ENCODE assay signal across 8 cellular contexts in the genomic region with DNA sequence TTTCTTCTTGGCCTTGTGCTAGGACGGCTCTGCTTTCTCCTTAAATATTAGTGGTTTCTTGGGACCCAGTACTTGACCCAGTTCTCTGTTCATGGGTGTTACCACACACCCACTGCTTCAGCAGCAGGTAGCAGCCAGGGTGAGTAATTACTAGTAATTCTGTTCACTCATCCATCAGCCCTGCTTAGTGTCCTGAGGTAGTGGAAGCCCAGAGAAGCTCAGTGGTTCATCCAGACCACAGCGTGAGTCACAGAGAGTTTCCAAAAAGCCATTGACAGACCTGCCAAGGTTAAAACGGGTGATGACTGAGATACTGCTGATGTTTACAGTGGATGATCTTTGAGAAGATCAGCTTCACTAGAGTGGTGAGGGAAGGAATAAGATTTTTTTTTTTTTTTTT. TPM values are rescaled to one million over a fixed set of nuclear protein-coding genes. Genes with fewer than 3 reads are reported as not detected.
DNase-seq lines count a peak whose midpoint lies in the region; ATAC-seq, FAIRE-seq and TF ChIP-seq lines count a peak whose summit lies in the region.

No MANE protein-coding gene starts in this region.

- no peak overlapping the region for H3K4me3 Mint-ChIP-seq in CD14-positive monocyte

- DNase-seq in GM13976 (ENCODE audit: low spot score): peak; percentile 35
- peak; percentile 22 for DNase-seq in T-helper 9 cell
- DNase-seq in foreskin keratinocyte: peak; percentile 87 to 94
- no peak for DNase-seq in CD14-positive monocyte (ENCODE audit: low spot score)
- DNase-seq in Right ventricle myocardium superior: no peak
- DNase-seq in SKM-1 (lab: John Stamatoyannopoulos, UW; ENCODE audit: unreplicated experiment): no peak
- DNase-seq in GM12891 (ENCODE audit: insufficient read length, low spot score): no peak

- H3K4me1 Mint-ChIP-seq in CD14-positive monocyte: peaks cover 20% of the 10 kb centered on the region

- no peak overlapping the region for H3K27ac ChIP-seq in foreskin keratinocyte

- no peak overlapping the region for H3K27ac Mint-ChIP-seq in CD14-positive monocyte

- no peak for TF ChIP-seq POLR2A in GM12891 (IDR thresholded peaks at IDR 0.05; ENCODE audit: low read depth, low read length)

- intact Hi-C loops in CD14-positive monocyte (cut with micrococcal nuclease): loop anchor here in 1 of 2 donors (10.0 kb wide), 1 partner anchor 50 kb away; a partner anchor contains a TSS
- intact Hi-C loops in Right ventricle myocardium superior (cut with DNase I): no loop called here

- TF ChIP-seq CTCF in GM13976 (IDR thresholded peaks at IDR 0.05; ENCODE audit: borderline replicate concordance, control extremely low read depth, extremely low read depth, insufficient read depth, missing control alignments) (no peak), foreskin keratinocyte (conservative IDR thresholded peaks at IDR 0.05) (no peak), CD14-positive monocyte (IDR thresholded peaks at IDR 0.05) (no peak)

- in situ Hi-C loops in GM13976 (cut with MboI; ENCODE audit: low sequenced_read_pairs, unreplicated experiment): no loop called here

- H3K27me3 ChIP-seq in foreskin keratinocyte: no peaks in the 10 kb centered on the region

- peaks cover 0 to 3% (median 0%) of the 10 kb centered on the region in 7 donors for H3K9me3 Mint-ChIP-seq in CD14-positive monocyte

- H3K36me3 Mint-ChIP-seq in CD14-positive monocyte: peaks cover 21 to 24% of the 10 kb centered on the region in 2 donors

- no peak for FAIRE-seq in GM12891 (lab: Jason Lieb, UNC)

- H3K27me3 Mint-ChIP-seq in CD14-positive monocyte (ENCODE audit: low read depth in 3 of 3): no peaks in the 10 kb centered on the region

- H3K4me1 ChIP-seq in foreskin keratinocyte: no peaks in the 10 kb centered on the region

- peak; percentile 83 for ATAC-seq in HG02759 (IDR thresholded peaks at IDR 0.05; ENCODE audit: unreplicated experiment)
- ATAC-seq in foreskin keratinocyte: peak; percentile 100
- ATAC-seq in Right ventricle myocardium superior (ENCODE audit: poor library complexity): no peak

TF ChIP-seq in GM12891, 5 proteins besides CTCF, POLR2A, EP300 and RAD21:
- TF ChIP-seq POLR2AphosphoS5 (IDR thresholded peaks at IDR 0.05; ENCODE audit: low read depth, low read length) (no peak), POU2F2 (IDR thresholded peaks at IDR 0.05; ENCODE audit: low read depth, low read length) (no peak), SPI1 (IDR thresholded peaks at IDR 0.05; ENCODE audit: low read depth, low read length) (no peak), PAX5 (IDR thresholded peaks at IDR 0.05; ENCODE audit: insufficient read depth, low read length, severe bottlenecking) (no peak), TAF1 (IDR thresholded peaks at IDR 0.05; ENCODE audit: low read depth, low read length) (no peak)

RNA-seq across cellular contexts. Expression of a gene that starts 51.7 kb away (rescaled TPM):
- total RNA-seq in foreskin keratinocyte (9.7 and 10.0 TPM in 2 replicates), Right ventricle myocardium superior (33.5 TPM)
- polyA plus RNA-seq in foreskin keratinocyte (4.5 and 5.5 TPM in 2 replicates), CD14-positive monocyte (10 to 100 TPM; 12.3 to 18.0 TPM)
- polyA plus RNA-seq in GM12891 (2012; ENCODE audit: low read depth, missing spikeins): 5.9 TPM

Comparison
In these comparisons a context has a peak if more than half of its experiments do, and no peak if none do; other contexts are left out.
1. DNase-seq: peak in GM13976 (single experiment), T-helper 9 cell (single experiment) and foreskin keratinocyte (2 of 2); none in CD14-positive monocyte (single experiment), Right ventricle myocardium superior (single experiment), SKM-1 (single experiment) and GM12891 (single experiment).